Comparison of ENCODE assay signal across 13 cellular contexts in the genomic region with DNA sequence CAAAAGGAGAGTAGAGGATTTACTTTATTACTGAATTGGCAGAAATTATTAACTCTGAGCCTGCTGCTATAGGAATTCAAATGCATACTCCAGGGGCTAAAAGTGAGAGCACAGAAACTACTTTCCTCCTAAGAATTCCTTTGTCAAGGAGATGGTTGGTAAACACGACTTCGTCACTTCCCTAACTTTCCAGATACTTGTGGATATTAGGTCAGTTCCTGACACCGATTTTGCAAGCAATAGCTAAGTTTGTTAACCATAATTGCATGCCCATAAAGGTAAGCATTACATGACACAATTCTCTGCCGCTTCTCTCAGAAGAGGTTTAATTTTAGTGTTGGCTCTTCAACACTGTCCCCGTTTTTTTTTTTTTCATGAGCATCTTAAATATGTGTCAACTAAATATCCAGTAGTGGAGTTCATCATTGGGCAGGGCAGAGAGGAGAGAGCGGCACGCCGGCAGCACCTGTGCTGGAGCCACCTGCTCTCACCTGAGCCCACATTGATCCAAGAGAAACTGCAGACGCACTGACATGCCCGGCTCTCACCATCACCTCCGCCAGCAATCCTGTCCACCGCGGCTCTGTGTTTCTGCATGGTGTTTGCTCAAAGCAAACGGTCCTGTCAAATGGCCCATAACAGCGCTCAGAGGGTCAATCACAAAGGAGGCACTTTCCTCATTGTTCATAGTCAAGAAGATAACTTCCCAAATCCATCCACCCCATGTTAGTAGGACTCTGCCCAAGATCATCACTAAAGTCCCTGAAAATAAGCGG. TPM values are rescaled to one million over a fixed set of nuclear protein-coding genes. Genes with fewer than 3 reads are reported as not detected.
DNase-seq lines count a peak whose midpoint lies in the region; ATAC-seq and TF ChIP-seq lines count a peak whose summit lies in the region.
"Had no signal": no experiment of that assay in that cellular context is flagged by ENCODE, and none has a peak within 500 bp of the region (broad histone marks: within the 10 kb centered on the region; RNA-seq: fewer than 3 reads in every experiment).

No MANE protein-coding gene starts in this region.

- TF ChIP-seq CTCF in CD4-positive, alpha-beta T cell (IDR thresholded peaks at IDR 0.05), result no peak
- no peak for TF ChIP-seq CTCF in HEK293 (tag by site-specific recombination; IDR thresholded peaks at IDR 0.05)

- H3K9me3 Mint-ChIP-seq in CD4-positive, alpha-beta T cell, result no peaks in the 10 kb centered on the region
- no peaks in the 10 kb centered on the region for H3K9me3 Mint-ChIP-seq in activated naive CD8-positive, alpha-beta T cell treated with anti-CD3 and anti-CD28 coated beads, Interleukin-2, amount 50 U/mL, for 24 hours
- no peaks in the 10 kb centered on the region for H3K9me3 Mint-ChIP-seq in naive B cell

- CTCF ChIA-PET in CD4-positive, alpha-beta T cell (lab: Charles Lee), result no interaction called here
- CTCF ChIA-PET in HEK293 (lab: Yijun Ruan, JAX), result no interaction called here

- H3K4me3 Mint-ChIP-seq in CD4-positive, alpha-beta T cell, result peak overlapping the region; percentile 95
- H3K4me3 Mint-ChIP-seq in activated naive CD8-positive, alpha-beta T cell treated with anti-CD3 and anti-CD28 coated beads, Interleukin-2, amount 50 U/mL, for 24 hours, result peak overlapping the region; percentile 96
- peak overlapping the region in 4 of 8 donors; percentile 53 to 96 (median 92) for H3K4me3 Mint-ChIP-seq in naive B cell

- no peaks in the 10 kb centered on the region for H3K4me1 ChIP-seq in HEK293 (ENCODE audit: control insufficient read depth, insufficient read depth, low read length)

- POLR2A ChIA-PET in CD4-positive, alpha-beta T cell (lab: Charles Lee), result interaction anchor here (1.5 kb wide), 2 partner anchors 38 to 53 kb away, joined by 3 to 4 read pairs; a partner anchor contains a TSS
- POLR2A ChIA-PET in HEK293 (lab: Yijun Ruan, JAX), result interaction anchor here (0.7 to 1.6 kb wide), 2 partner anchors 41 to 138 kb away, joined by 4 to 6 read pairs; no protein-coding TSS in a partner anchor

- intact Hi-C loops in CD4-positive, alpha-beta T cell (cut with DNase I, micrococcal nuclease), result loop anchor here in 1 of 2 experiments (1.0 kb wide), 1 partner anchor 37 kb away; no protein-coding TSS in a partner anchor

- ATAC-seq in CD4-positive, alpha-beta T cell (ENCODE audit: poor library complexity), result no peak
- no peak for ATAC-seq in activated naive CD8-positive, alpha-beta T cell treated with anti-CD3 and anti-CD28 coated beads, Interleukin-2, amount 50 U/mL, for 24 hours
- no peak for ATAC-seq in naive B cell (ENCODE audit: low read depth in 2 of 2)
- ATAC-seq in HG02840 (IDR thresholded peaks at IDR 0.05; ENCODE audit: low FRiP score, unreplicated experiment), result no peak
- ATAC-seq in GM21737 (IDR thresholded peaks at IDR 0.05; ENCODE audit: unreplicated experiment), result no peak

- H3K36me3 ChIP-seq in HEK293 (ENCODE audit: control insufficient read depth in 2 of 2, insufficient read depth in 1 of 2, low read length in 2 of 2), result peaks cover 0 to 25% of the 10 kb centered on the region in 2 experiments; a peak in 2 of 3 replicates
- H3K36me3 ChIP-seq: cardiac muscle cell had no signal

- peak overlapping the region; percentile 83 for H3K27ac Mint-ChIP-seq in CD4-positive, alpha-beta T cell
- H3K27ac Mint-ChIP-seq in activated naive CD8-positive, alpha-beta T cell treated with anti-CD3 and anti-CD28 coated beads, Interleukin-2, amount 50 U/mL, for 24 hours, result no peak overlapping the region
- peak overlapping the region in 4 of 6 donors; percentile 19 to 89 (median 70) for H3K27ac Mint-ChIP-seq in naive B cell

- DNase-seq in CD4-positive, alpha-beta T cell, result no peak
- DNase-seq in activated naive CD8-positive, alpha-beta T cell treated with anti-CD3 and anti-CD28 coated beads, Interleukin-2, amount 50 U/mL, for 24 hours, result no peak
- DNase-seq in naive B cell (no peak), cerebellar nuclear complex (lab: John Stamatoyannopoulos, UW) (no peak)
- DNase-seq in stimulated activated naive CD4-positive, alpha-beta T cell (lab: John Stamatoyannopoulos, UW), result no peak
- DNase-seq: NCI-H1092; NCI-H526 treated with DMSO at 0.1 percent for 48 hours; stimulated activated CD4-positive, alpha-beta T cell treated with anti-CD3 and anti-CD28 coated beads, Interleukin-15, amount 100 ng/mL, for 24 hours; SW 1271 had no signal

- H3K27me3 Mint-ChIP-seq in CD4-positive, alpha-beta T cell, result no peaks in the 10 kb centered on the region
- peaks cover 2% of the 10 kb centered on the region for H3K27me3 Mint-ChIP-seq in activated naive CD8-positive, alpha-beta T cell treated with anti-CD3 and anti-CD28 coated beads, Interleukin-2, amount 50 U/mL, for 24 hours
- H3K27me3 Mint-ChIP-seq in naive B cell, result no peaks in the 10 kb centered on the region

- H3K4me3 ChIP-seq in HEK293 (ENCODE audit: low read depth, low read length), result no peak overlapping the region

- no peak overlapping the region for H3K27ac ChIP-seq in CD4-positive, alpha-beta T cell (ENCODE audit: low read depth, low read length)
- no peak overlapping the region for H3K27ac ChIP-seq in HEK293 (ENCODE audit: extremely low read depth, low read depth, low read length)

- no peaks in the 10 kb centered on the region for H3K9me3 ChIP-seq in CD4-positive, alpha-beta T cell (ENCODE audit: control insufficient read depth, low read length)
- H3K9me3 ChIP-seq in HEK293 (ENCODE audit: control insufficient read depth, insufficient read depth, low read depth, low read length), result no peaks in the 10 kb centered on the region

- peaks cover 56% of the 10 kb centered on the region for H3K36me3 Mint-ChIP-seq in CD4-positive, alpha-beta T cell (ENCODE audit: low read depth)
- H3K36me3 Mint-ChIP-seq in activated naive CD8-positive, alpha-beta T cell treated with anti-CD3 and anti-CD28 coated beads, Interleukin-2, amount 50 U/mL, for 24 hours (ENCODE audit: low read depth), result peaks cover 26% of the 10 kb centered on the region
- no peaks in the 10 kb centered on the region for H3K36me3 Mint-ChIP-seq in naive B cell

- peaks cover 74% of the 10 kb centered on the region for H3K4me1 Mint-ChIP-seq in CD4-positive, alpha-beta T cell (ENCODE audit: low read depth)
- peaks cover 55% of the 10 kb centered on the region for H3K4me1 Mint-ChIP-seq in activated naive CD8-positive, alpha-beta T cell treated with anti-CD3 and anti-CD28 coated beads, Interleukin-2, amount 50 U/mL, for 24 hours
- H3K4me1 Mint-ChIP-seq in naive B cell, result peaks cover 51 to 78% (median 63%) of the 10 kb centered on the region in 3 donors

- no peaks in the 10 kb centered on the region for H3K27me3 ChIP-seq in CD4-positive, alpha-beta T cell (ENCODE audit: control insufficient read depth, insufficient read depth, low read length)
- H3K27me3 ChIP-seq: cardiac muscle cell had no signal

TF ChIP-seq in HEK293, 187 proteins besides CTCF, POLR2A, EP300 and RAD21:
- no peak for TF ChIP-seq ZNF747 (tag by site-specific recombination; IDR thresholded peaks at IDR 0.05)
- 0 out of 2 replicates have a peak, but pooled peaks have one; percentile 14 for TF ChIP-seq PRDM1 (tag by site-specific recombination; IDR thresholded peaks at IDR 0.05)

RNA-seq across cellular contexts. Expression of a gene that starts 2.6 kb away (rescaled TPM):
- 10 to 100 TPM; 50.4 to 52.4 TPM for total RNA-seq in CD4-positive, alpha-beta T cell
- 10 to 100 TPM in 1 of 6 donors, 1 to 10 TPM in 5; 2.0 to 10.9 (median 5.4) TPM for polyA plus RNA-seq in naive B cell (ENCODE audit: low read depth in 6 of 6)

RNA-seq across cellular contexts. Expression of a gene that starts 34.6 kb away (rescaled TPM):
- total RNA-seq in CD4-positive, alpha-beta T cell, result 10 to 100 TPM; 44.3 to 47.4 TPM
- polyA plus RNA-seq in naive B cell (ENCODE audit: low read depth in 6 of 6), result 10 to 100 TPM; 41.0 to 84.2 (median 69.1) TPM

RNA-seq across cellular contexts. Expression of a gene that starts 35.6 kb away (rescaled TPM):
- total RNA-seq in CD4-positive, alpha-beta T cell, result under 1 TPM in 1 of 2 experiments, not detected in 1; 0.59 TPM
- 10 to 100 TPM; 13.7 to 18.6 (median 16.6) TPM for polyA plus RNA-seq in naive B cell (ENCODE audit: low read depth in 6 of 6)

RNA-seq across cellular contexts. Expression of a gene that starts 53.2 kb away (rescaled TPM):
- 10 to 100 TPM; 72.3 to 76.3 TPM for total RNA-seq in CD4-positive, alpha-beta T cell
- 10 to 100 TPM; 15.4 to 26.2 (median 19.4) TPM for polyA plus RNA-seq in naive B cell (ENCODE audit: low read depth in 6 of 6)
